Comparison of ENCODE assay signal across 35 cellular contexts in the genomic region with DNA sequence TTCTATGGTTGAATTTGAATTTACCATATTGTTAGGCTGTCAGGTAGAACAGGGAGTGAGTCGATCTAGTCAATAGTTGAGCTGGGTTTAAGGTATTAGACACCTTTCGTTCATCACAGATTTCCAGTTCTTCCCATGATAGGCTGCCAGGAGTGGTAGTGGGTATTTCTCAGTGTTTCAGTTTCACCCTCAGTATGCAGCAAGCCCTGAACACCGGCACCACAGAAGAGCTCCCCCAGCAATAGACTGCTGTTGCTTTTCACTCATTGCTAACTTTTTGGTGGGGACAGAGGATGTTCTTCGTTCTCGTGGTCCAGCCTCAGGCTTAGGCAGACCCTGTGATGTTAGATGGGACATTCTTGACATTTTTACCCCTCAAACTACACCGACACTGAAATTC.
"Had no signal": no experiment of that assay in that cellular context is flagged by ENCODE, and none has a peak within 500 bp of the region (broad histone marks: within the 10 kb centered on the region; RNA-seq: fewer than 3 reads in every experiment).

No MANE protein-coding gene starts in this region.

- H3K36me3 ChIP-seq: MG63 had no signal

- H3K4me3 ChIP-seq: MG63 had no signal

- H3K27me3 ChIP-seq: MG63 had no signal

- H3K9me3 ChIP-seq: MG63 had no signal

- DNase-seq: Kasumi-1, MG63, MV-4-11, NCI-H1048, NCI-H1092, NCI-H1092 treated with DMSO at 0.1 percent for 48 hours, NCI-H1105, NCI-H1105 treated with DMSO at 0.1 percent for 48 hours, NCI-H1417, NCI-H1417 treated with DMSO at 0.1 percent for 48 hours, NCI-H1436, NCI-H1436 treated with DMSO at 0.1 percent for 48 hours, NCI-H146, NCI-H1694, NCI-H1694 treated with DMSO at 0.1 percent for 48 hours, NCI-H187, NCI-H187 treated with DMSO at 0.1 percent for 48 hours, NCI-H1930, NCI-H2029, NCI-H2029 treated with DMSO at 0.1 percent for 48 hours, NCI-H2081, NCI-H2081 treated with DMSO at 0.1 percent for 48 hours, NCI-H2107, NCI-H2171, NCI-H2171 treated with DMSO at 0.1 percent for 48 hours, NCI-H2227 treated with DMSO at 0.1 percent for 48 hours, NCI-H226, NCI-H345, NCI-H446, NCI-H446 treated with DMSO at 0.1 percent for 48 hours, NCI-H510A, NCI-H510A treated with DMSO at 0.1 percent for 48 hours, NCI-H524, NCI-H524 treated with DMSO at 0.1 percent for 48 hours, NCI-H526 had no signal
